ENCODE assay signal across 13 cellular contexts in the genomic region with DNA sequence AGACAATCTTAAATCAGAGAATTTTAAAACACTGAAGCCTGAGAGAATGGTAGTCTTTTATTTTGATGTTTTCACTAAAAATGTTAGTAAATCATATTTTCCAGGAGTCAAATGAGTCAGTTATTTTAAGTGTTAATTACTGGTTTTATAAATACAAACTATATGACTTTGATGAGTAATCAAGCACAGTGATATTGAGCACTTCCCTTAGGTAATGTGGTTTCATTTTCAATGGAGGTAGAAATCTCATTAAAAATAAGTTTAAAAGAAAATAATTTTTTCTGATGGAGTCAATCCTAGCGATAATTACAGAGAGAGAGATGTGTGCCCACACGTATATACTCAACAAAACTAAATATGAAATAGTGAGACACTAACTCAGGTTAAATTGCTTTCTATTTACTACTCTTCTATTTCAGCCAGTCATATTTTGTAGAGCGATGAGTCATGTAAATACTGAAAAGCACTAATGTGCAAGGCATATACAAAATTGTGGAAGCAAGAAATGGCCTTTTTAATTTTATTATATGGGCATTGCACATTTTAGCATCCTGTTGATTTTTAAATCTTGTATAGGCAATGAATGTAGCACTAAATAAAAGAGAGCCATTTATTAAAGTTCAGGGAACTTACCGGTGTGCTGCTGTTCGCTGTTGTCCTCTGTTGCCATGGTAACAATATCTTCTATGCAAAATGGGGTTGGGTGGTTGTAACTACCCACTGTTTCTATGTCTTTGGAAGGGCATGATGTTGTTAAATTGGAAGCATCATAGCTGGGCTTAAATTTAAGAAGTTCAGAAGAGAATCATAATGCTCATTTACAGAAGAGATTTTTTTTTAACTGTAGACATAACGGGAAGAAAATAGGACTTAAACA.
DNase-seq lines count a peak whose midpoint lies in the region; ATAC-seq and TF ChIP-seq lines count a peak whose summit lies in the region.
"Had no signal": no experiment of that assay in that cellular context is flagged by ENCODE, and none has a peak within 500 bp of the region (broad histone marks: within the 10 kb centered on the region; RNA-seq: fewer than 3 reads in every experiment).

No MANE protein-coding gene starts in this region.

- intact Hi-C loops in posterior cingulate gyrus (cut with DNase I) = no loop called here

- ATAC-seq in GM18870 (IDR thresholded peaks at IDR 0.05; ENCODE audit: unreplicated experiment) (peak; percentile 61), GM19463 (IDR thresholded peaks at IDR 0.05; ENCODE audit: unreplicated experiment) (no peak)

- DNase-seq in EL (peak; percentile 4), NCI-H748 (lab: John Stamatoyannopoulos, UW; ENCODE audit: unreplicated experiment) (peak; percentile 78), fibroblast of mammary gland (ENCODE audit: low read depth) (peak; percentile 1), HT-29 (ENCODE audit: low spot score) (no peak), posterior cingulate gyrus (no peak)
- DNase-seq: activated naive CD4-positive, alpha-beta T cell treated with anti-CD3 and anti-CD28 coated beads for 36 hours; aorta; GDM1; NCI-H1048; NCI-H2107; NK-92 treated with Interleukin-12 subunit alpha and Interleukin-12 subunit beta, amount 100 ng/mL, for 24 hours had no signal

- H3K4me3 ChIP-seq in fibroblast of mammary gland (ENCODE audit: control insufficient read depth, low read depth, low read length) = no peak overlapping the region

- TF ChIP-seq CTCF in fibroblast of mammary gland (conservative IDR thresholded peaks at IDR 0.05; ENCODE audit: control insufficient read depth, insufficient read depth, low read depth, low read length) = no peak

Comparison
In these comparisons a context has a peak if more than half of its experiments do, and no peak if none do; other contexts are left out.
1. DNase-seq: peak in EL (single experiment), NCI-H748 (single experiment) and fibroblast of mammary gland (single experiment); none in HT-29 (single experiment) and posterior cingulate gyrus (0 of 10).